Comparison of ENCODE assay signal across 1 cellular context in genomic region chr1:53121319-53122172, GRCh38.
A peak's percentile ranks its signal among the peaks of the same experiment; 100 is the strongest.
TF ChIP-seq lines count a peak whose summit lies in the region.

No MANE protein-coding gene starts in this region.

TF ChIP-seq in HepG2, 621 proteins besides CTCF, POLR2A, EP300 and RAD21 (continued from another document):
- TF ChIP-seq TCF7 (IDR thresholded peaks at IDR 0.05; ENCODE audit: low read depth) (peak; percentile 65; the same call in 1 of the 2 replicates), HMGA1 (CRISPR knock-in tag; conservative IDR thresholded peaks at IDR 0.05) (no peak), AHR (CRISPR knock-in tag; IDR thresholded peaks at IDR 0.05) (no peak), HOXA5 (CRISPR knock-in tag; IDR thresholded peaks at IDR 0.05) (no peak), ZNF598 (CRISPR knock-in tag; IDR thresholded peaks at IDR 0.05; ENCODE audit: borderline replicate concordance) (no peak), TFE3 (CRISPR knock-in tag; IDR thresholded peaks at IDR 0.05) (peak; percentile 93), KMT2B (CRISPR knock-in tag; IDR thresholded peaks at IDR 0.05) (no peak), ZNF136 (CRISPR knock-in tag; IDR thresholded peaks at IDR 0.05; ENCODE audit: low read depth) (no peak), NR3C1 (CRISPR knock-in tag; IDR thresholded peaks at IDR 0.05) (no peak), ZNF644 (CRISPR knock-in tag; IDR thresholded peaks at IDR 0.05; ENCODE audit: low read depth) (peak; percentile 53), NR1H2 (CRISPR knock-in tag; IDR thresholded peaks at IDR 0.05; ENCODE audit: borderline replicate concordance, low read depth) (peak; percentile 74; the same call in 1 of the 2 replicates), NFE2L1 (CRISPR knock-in tag; IDR thresholded peaks at IDR 0.05; ENCODE audit: borderline replicate concordance) (no peak), NFE2 (CRISPR knock-in tag; IDR thresholded peaks at IDR 0.05) (no peak), CBX2 (IDR thresholded peaks at IDR 0.05; ENCODE audit: low read depth, low read length) (no peak), CBX2 (CRISPR knock-in tag; IDR thresholded peaks at IDR 0.05; ENCODE audit: low read depth) (peak; percentile 56; the same call in 1 of the 2 replicates), U2AF2 (IDR thresholded peaks at IDR 0.05; ENCODE audit: low read depth, low read length) (no peak), LCORL (IDR thresholded peaks at IDR 0.05) (no peak), LCORL (CRISPR knock-in tag; IDR thresholded peaks at IDR 0.05) (peak; percentile 93), ZNF891 (CRISPR knock-in tag; IDR thresholded peaks at IDR 0.05) (peak; percentile 21; the same call in 1 of the 2 replicates), ZNF776 (CRISPR knock-in tag; IDR thresholded peaks at IDR 0.05) (no peak; the same call in 1 of the 2 replicates), HNRNPLL (IDR thresholded peaks at IDR 0.05; ENCODE audit: low read depth, low read length, poor library complexity, severe bottlenecking) (peak; percentile 34), SRF (IDR thresholded peaks at IDR 0.05; ENCODE audit: low read depth, low read length) (no peak), DNMT3B (CRISPR knock-in tag; conservative IDR thresholded peaks at IDR 0.05) (no peak), ZNF276 (CRISPR knock-in tag; IDR thresholded peaks at IDR 0.05; ENCODE audit: low read depth) (no peak), ZNF230 (CRISPR knock-in tag; IDR thresholded peaks at IDR 0.05) (peak; percentile 47; the same call in 1 of the 2 replicates), FOXO1 (CRISPR knock-in tag; IDR thresholded peaks at IDR 0.05) (peak; percentile 85; the same call in 1 of the 2 replicates), KDM5A (IDR thresholded peaks at IDR 0.05; ENCODE audit: borderline replicate concordance, low read length) (no peak), ZNF570 (CRISPR knock-in tag; IDR thresholded peaks at IDR 0.05; ENCODE audit: borderline replicate concordance) (no peak), PAWR (CRISPR knock-in tag; IDR thresholded peaks at IDR 0.05; ENCODE audit: borderline replicate concordance) (no peak), BORCS8-MEF2B (CRISPR knock-in tag; IDR thresholded peaks at IDR 0.05) (peak; percentile 61; the same call in 1 of the 2 replicates), ZNF816 (CRISPR knock-in tag; IDR thresholded peaks at IDR 0.05; ENCODE audit: borderline replicate concordance) (no peak), NR2C2 (CRISPR knock-in tag; IDR thresholded peaks at IDR 0.05; ENCODE audit: borderline replicate concordance) (0 out of 2 replicates have a peak, but pooled peaks have one; percentile 37), HMG20A (CRISPR knock-in tag; IDR thresholded peaks at IDR 0.05; ENCODE audit: borderline replicate concordance) (peak; percentile 89)
- TF ChIP-seq, protein P1, sequence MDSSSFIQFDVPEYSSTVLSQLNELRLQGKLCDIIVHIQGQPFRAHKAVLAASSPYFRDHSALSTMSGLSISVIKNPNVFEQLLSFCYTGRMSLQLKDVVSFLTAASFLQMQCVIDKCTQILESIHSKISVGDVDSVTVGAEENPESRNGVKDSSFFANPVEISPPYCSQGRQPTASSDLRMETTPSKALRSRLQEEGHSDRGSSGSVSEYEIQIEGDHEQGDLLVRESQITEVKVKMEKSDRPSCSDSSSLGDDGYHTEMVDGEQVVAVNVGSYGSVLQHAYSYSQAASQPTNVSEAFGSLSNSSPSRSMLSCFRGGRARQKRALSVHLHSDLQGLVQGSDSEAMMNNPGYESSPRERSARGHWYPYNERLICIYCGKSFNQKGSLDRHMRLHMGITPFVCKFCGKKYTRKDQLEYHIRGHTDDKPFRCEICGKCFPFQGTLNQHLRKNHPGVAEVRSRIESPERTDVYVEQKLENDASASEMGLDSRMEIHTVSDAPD (CRISPR knock-in tag; IDR thresholded peaks at IDR 0.05) = peak; percentile 68
- TF ChIP-seq, protein P2, sequence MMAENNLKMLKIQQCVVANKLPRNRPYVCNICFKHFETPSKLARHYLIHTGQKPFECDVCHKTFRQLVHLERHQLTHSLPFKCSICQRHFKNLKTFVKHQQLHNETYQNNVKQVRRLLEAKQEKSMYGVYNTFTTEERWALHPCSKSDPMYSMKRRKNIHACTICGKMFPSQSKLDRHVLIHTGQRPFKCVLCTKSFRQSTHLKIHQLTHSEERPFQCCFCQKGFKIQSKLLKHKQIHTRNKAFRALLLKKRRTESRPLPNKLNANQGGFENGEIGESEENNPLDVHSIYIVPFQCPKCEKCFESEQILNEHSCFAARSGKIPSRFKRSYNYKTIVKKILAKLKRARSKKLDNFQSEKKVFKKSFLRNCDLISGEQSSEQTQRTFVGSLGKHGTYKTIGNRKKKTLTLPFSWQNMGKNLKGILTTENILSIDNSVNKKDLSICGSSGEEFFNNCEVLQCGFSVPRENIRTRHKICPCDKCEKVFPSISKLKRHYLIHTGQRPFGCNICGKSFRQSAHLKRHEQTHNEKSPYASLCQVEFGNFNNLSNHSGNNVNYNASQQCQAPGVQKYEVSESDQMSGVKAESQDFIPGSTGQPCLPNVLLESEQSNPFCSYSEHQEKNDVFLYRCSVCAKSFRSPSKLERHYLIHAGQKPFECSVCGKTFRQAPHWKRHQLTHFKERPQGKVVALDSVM (CRISPR knock-in tag; IDR thresholded peaks at IDR 0.05) = peak; percentile 77
